Comparison of ENCODE assay signal across 26 cellular contexts in genomic region chr5:55143624-55144023, GRCh38. TPM values are rescaled to one million over a fixed set of nuclear protein-coding genes. Genes with fewer than 3 reads are reported as not detected.
"Had no signal": no experiment of that assay in that cellular context is flagged by ENCODE, and none has a peak within 500 bp of the region (broad histone marks: within the 10 kb centered on the region; RNA-seq: fewer than 3 reads in every experiment).

No MANE protein-coding gene starts in this region.

- H3K4me3 ChIP-seq: MG63 had no signal

- H3K9me2 ChIP-seq: SK-N-SH had no signal

- H3K4me2 ChIP-seq: SK-N-SH had no signal

- ATAC-seq: Panc1, PC-3 had no signal

- H3K9ac ChIP-seq: SK-N-SH had no signal

- H3K27me3 ChIP-seq: MG63 had no signal

- H3K36me3 ChIP-seq: MG63 had no signal

- DNase-seq: IMR-90, Karpas-422, KG1, MG63, NCI-H1092, NCI-H1105 treated with DMSO at 0.1 percent for 48 hours, NCI-H1417 treated with DMSO at 0.1 percent for 48 hours, NCI-H146, NCI-H187, NCI-H2029, NCI-H2081 treated with DMSO at 0.1 percent for 48 hours, NCI-H2171, NCI-H226, NCI-H446, NCI-H510A, NCI-H524 treated with DMSO at 0.1 percent for 48 hours, NCI-H69, NCI-H774, PC-3, SHP77, SK-N-SH had no signal

- H3K27ac ChIP-seq: RWPE1 had no signal

- H3K9me3 ChIP-seq: MG63, SK-N-SH had no signal

RNA-seq across cellular contexts. Expression of gene GPX8, which starts 16.3 kb away (rescaled TPM):
- total RNA-seq: OCI-LY7 had no signal

RNA-seq across cellular contexts. Expression of gene CDC20B, which starts 29.4 kb away (rescaled TPM):
- total RNA-seq: HT-29, IMR-90, OCI-LY7, PC-3 had no signal
- polyA plus RNA-seq: IMR-90 had no signal

RNA-seq across cellular contexts. Expression of gene GZMA, which starts 41.2 kb away (rescaled TPM):
- total RNA-seq: HT-29, IMR-90, OCI-LY7, PC-3, SK-MEL-5 had no signal
- polyA plus RNA-seq: IMR-90 had no signal
